7 cellular contexts compared by ENCODE assay signal in the genomic region with DNA sequence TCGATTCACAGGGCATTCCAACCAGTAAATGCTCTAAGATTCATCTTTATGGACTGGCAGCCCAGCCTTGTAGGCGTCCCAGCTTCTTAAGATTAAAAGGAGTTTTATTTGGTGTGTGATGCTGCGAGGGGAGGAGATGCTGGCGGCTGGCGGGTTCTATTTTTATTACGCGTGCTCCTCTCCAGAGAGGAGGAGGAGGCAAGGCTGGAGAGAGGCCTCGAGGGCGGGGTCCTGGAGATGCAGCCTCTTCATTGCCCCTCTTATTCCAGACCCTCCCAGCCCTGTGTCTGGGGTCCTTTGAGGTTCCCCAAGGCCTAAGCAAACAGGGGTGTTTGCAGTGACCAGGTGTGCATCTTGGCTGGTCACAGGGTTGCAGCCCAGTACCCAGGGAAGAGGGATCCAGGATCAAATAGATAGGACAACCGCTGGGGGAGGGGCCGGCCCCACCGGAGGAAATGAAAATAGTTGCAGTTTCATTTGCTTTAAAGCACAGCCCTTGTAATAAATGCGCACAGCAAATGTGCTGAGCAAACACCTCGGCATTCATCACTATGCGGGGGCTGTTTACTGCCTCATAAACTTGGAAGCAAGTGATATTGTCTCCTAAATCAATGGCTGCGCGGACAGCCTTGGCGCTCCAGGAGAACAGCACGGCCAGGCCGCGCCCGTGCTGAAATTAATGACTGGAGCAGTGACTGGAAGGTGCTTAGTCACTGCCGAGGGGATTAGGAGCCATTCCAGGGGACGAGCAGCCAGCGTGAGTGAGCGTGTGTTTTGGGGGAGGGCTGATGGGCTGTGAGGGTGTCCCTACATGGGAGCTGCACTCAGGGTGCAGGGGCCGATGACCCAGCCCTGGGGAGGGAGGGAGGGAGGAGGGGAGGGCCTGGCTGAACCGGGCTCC.
A peak's percentile ranks its signal among the peaks of the same experiment; 100 is the strongest.
DNase-seq lines count a peak whose midpoint lies in the region; ATAC-seq lines count a peak whose summit lies in the region.

No MANE protein-coding gene starts in this region.

- 28 to 29% methylated on average over 28 of the region's 28 CpGs for WGBS in esophagus, 2 donors

- ATAC-seq in HG02840 (IDR thresholded peaks at IDR 0.05; ENCODE audit: low FRiP score, unreplicated experiment), result no peak

- H3K9me3 ChIP-seq in esophagus (ENCODE audit: control insufficient read depth in 2 of 2, insufficient read depth in 1 of 2, low read depth in 1 of 2, low read length in 1 of 2), result no peaks in the 10 kb centered on the region

- peak overlapping the region; percentile 83 to 94 for H3K27ac ChIP-seq in esophagus (ENCODE audit: low read depth in 2 of 2, low read length in 1 of 2)

- H3K27me3 ChIP-seq in H7 (ENCODE audit: control insufficient read depth, insufficient read depth, low read length) (peaks cover 25% of the 10 kb centered on the region), esophagus (ENCODE audit: control insufficient read depth in 1 of 2, insufficient read depth in 2 of 2, low read length in 2 of 2) (no peaks in the 10 kb centered on the region)

- H3K4me3 ChIP-seq in H7 (ENCODE audit: insufficient read depth, low read depth, low read length) (no peak overlapping the region), esophagus (ENCODE audit: low read depth in 1 of 2, low read length in 2 of 2) (peak overlapping the region in 1 of 2 donors; percentile 2)

- peaks cover 4 to 17% of the 10 kb centered on the region in 2 donors for H3K4me1 ChIP-seq in esophagus (ENCODE audit: control insufficient read depth in 2 of 2, insufficient read depth in 2 of 2, low read length in 1 of 2)

- H3K36me3 ChIP-seq in H7 (replicated peaks; ENCODE audit: control insufficient read depth, insufficient read depth, low read length) (no peaks in the 10 kb centered on the region), esophagus (ENCODE audit: control insufficient read depth in 2 of 2, insufficient read depth in 2 of 2, low read length in 1 of 2) (no peaks in the 10 kb centered on the region)

- DNase-seq in H7 (peak; percentile 66), NCI-H82 (lab: John Stamatoyannopoulos, UW) (peak; percentile 94), posterior cingulate gyrus (peak in 7 of 10 donors; percentile 34 to 93 (median 65)), SKM-1 treated with dmso at 0.1 percent for 144 hours (lab: John Stamatoyannopoulos, UW; ENCODE audit: unreplicated experiment) (no peak)
- no peak for DNase-seq in effector CD8-positive, alpha-beta T cell (lab: John Stamatoyannopoulos, UW)

- intact Hi-C loops in posterior cingulate gyrus (cut with DNase I), result no loop called here

Comparison
In these comparisons a context has a peak if more than half of its experiments do, and no peak if none do; other contexts are left out.
1. DNase-seq: peak in H7 (single experiment), NCI-H82 (single experiment) and posterior cingulate gyrus (7 of 10); none in effector CD8-positive, alpha-beta T cell (single experiment) and SKM-1 treated with dmso at 0.1 percent for 144 hours (single experiment).